In genomic region chr11:12278766-12279671, GRCh38 we compare ENCODE assay signal across 22 cellular contexts.
A peak's percentile ranks its signal among the peaks of the same experiment; 100 is the strongest.
DNase-seq lines count a peak whose midpoint lies in the region; ATAC-seq and TF ChIP-seq lines count a peak whose summit lies in the region.
"Had no signal": no experiment of that assay in that cellular context is flagged by ENCODE, and none has a peak within 500 bp of the region (broad histone marks: within the 10 kb centered on the region; RNA-seq: fewer than 3 reads in every experiment).

No MANE protein-coding gene starts in this region.

- H3K9me3 ChIP-seq in lower lobe of right lung: no peaks in the 10 kb centered on the region
- H3K9me3 ChIP-seq in thyroid gland: no peaks in the 10 kb centered on the region
- H3K9me3 ChIP-seq: SJCRH30 had no signal

- DNase-seq in cardiac septum (ENCODE audit: low spot score) (peak; percentile 24), Right ventricle myocardium superior (no peak), SW480 (ENCODE audit: low spot score) (peak; percentile 27), lower lobe of right lung (no peak), thyroid gland (no peak), middle frontal gyrus (ENCODE audit: extremely low spot score, low spot score) (no peak), KG1 (lab: John Stamatoyannopoulos, UW) (no peak)
- no peak for DNase-seq in activated CD8-positive, alpha-beta T cell treated with anti-CD3 and anti-CD28 coated beads for 36 hours
- DNase-seq: activated B cell treated with CpG ODN at 0.5 μM for 24 hours; activated naive CD4-positive, alpha-beta T cell treated with anti-CD3 and anti-CD28 coated beads for 36 hours; brain microvascular endothelial cell; Calu3; GDM1; NCI-H1105; NCI-H2171; occipital lobe; PC-9; SJCRH30; stimulated activated CD4-positive, alpha-beta T cell treated with anti-CD3 and anti-CD28 coated beads, Interleukin-4, amount 100 ng/mL, for 1 hour had no signal

- H3K27me3 ChIP-seq in lower lobe of right lung (ENCODE audit: low read depth) (no peaks in the 10 kb centered on the region), thyroid gland (no peaks in the 10 kb centered on the region)
- H3K27me3 ChIP-seq: brain microvascular endothelial cell, SJCRH30 had no signal

- H3K4me1 ChIP-seq in lower lobe of right lung (peaks cover 16% of the 10 kb centered on the region), thyroid gland (peaks cover 13 to 14% of the 10 kb centered on the region in 2 donors)
- H3K4me1 ChIP-seq: SJCRH30 had no signal

- ATAC-seq in Right ventricle myocardium superior (ENCODE audit: poor library complexity) (no peak), lower lobe of right lung (no peak)
- ATAC-seq in activated CD8-positive, alpha-beta T cell treated with anti-CD3 and anti-CD28 coated beads for 36 hours: no peak
- ATAC-seq: GM12878, left lobe of liver had no signal

- POLR2A ChIA-PET in activated CD8-positive, alpha-beta T cell treated with anti-CD3 and anti-CD28 coated beads for 36 hours (lab: Charles Lee): no interaction called here

- WGBS in thyroid gland, 2 donors: 82 to 86% methylated on average over 10 to 13 of the region's 13 CpGs

- no peaks in the 10 kb centered on the region for H3K27me3 Mint-ChIP-seq in activated CD8-positive, alpha-beta T cell treated with anti-CD3 and anti-CD28 coated beads for 36 hours
- H3K27me3 Mint-ChIP-seq: B cell had no signal

- H3K9me3 Mint-ChIP-seq in activated CD8-positive, alpha-beta T cell treated with anti-CD3 and anti-CD28 coated beads for 36 hours: no peaks in the 10 kb centered on the region
- H3K9me3 Mint-ChIP-seq: activated B cell treated with CpG ODN at 0.5 μM for 24 hours; activated naive CD4-positive, alpha-beta T cell treated with anti-CD3 and anti-CD28 coated beads for 36 hours had no signal

- intact Hi-C loops in cardiac septum (cut with DNase I) (no loop called here), Right ventricle myocardium superior (cut with DNase I) (no loop called here), lower lobe of right lung (cut with DNase I) (no loop called here), thyroid gland (cut with DNase I) (loop anchor here (10.0 kb wide), 1 partner anchor 464 kb away; no protein-coding TSS in a partner anchor)
- intact Hi-C loops in activated CD8-positive, alpha-beta T cell treated with anti-CD3 and anti-CD28 coated beads for 36 hours (cut with micrococcal nuclease): no loop called here

- CTCF ChIA-PET in activated CD8-positive, alpha-beta T cell treated with anti-CD3 and anti-CD28 coated beads for 36 hours (lab: Charles Lee): interaction anchor here (1.1 to 9.0 kb wide), 4 partner anchors 37 to 236 kb away, joined by 4 to 167 read pairs (median 39); no protein-coding TSS in a partner anchor

- H3K27ac ChIP-seq in lower lobe of right lung (peak overlapping the region; percentile 11), thyroid gland (peak overlapping the region in 2 of 3 donors; percentile 39 to 84)
- H3K27ac ChIP-seq: brain microvascular endothelial cell, PC-9, SJCRH30 had no signal

- H3K4me1 Mint-ChIP-seq in activated CD8-positive, alpha-beta T cell treated with anti-CD3 and anti-CD28 coated beads for 36 hours (ENCODE audit: low read depth): peaks cover 5% of the 10 kb centered on the region
- H3K4me1 Mint-ChIP-seq: activated B cell treated with CpG ODN at 0.5 μM for 24 hours, B cell had no signal

- H3K36me3 ChIP-seq in lower lobe of right lung (no peaks in the 10 kb centered on the region), thyroid gland (no peaks in the 10 kb centered on the region)
- H3K36me3 ChIP-seq: SJCRH30 had no signal

- TF ChIP-seq POLR2A in thyroid gland (IDR thresholded peaks at IDR 0.05): no peak

- H3K4me3 ChIP-seq in lower lobe of right lung: no peak overlapping the region
- no peak overlapping the region for H3K4me3 ChIP-seq in thyroid gland (replicated peaks in 1 of 3)
- H3K4me3 ChIP-seq: GM12878, PC-9, SJCRH30 had no signal

- TF ChIP-seq CTCF in lower lobe of right lung (IDR thresholded peaks at IDR 0.05): no peak
- TF ChIP-seq CTCF in thyroid gland (IDR thresholded peaks at IDR 0.05): no peak
- TF ChIP-seq CTCF in activated CD8-positive, alpha-beta T cell treated with anti-CD3 and anti-CD28 coated beads for 36 hours (IDR thresholded peaks at IDR 0.05): no peak

- H3K27ac Mint-ChIP-seq in activated CD8-positive, alpha-beta T cell treated with anti-CD3 and anti-CD28 coated beads for 36 hours: no peak overlapping the region
- H3K27ac Mint-ChIP-seq: activated B cell treated with CpG ODN at 0.5 μM for 24 hours; activated naive CD4-positive, alpha-beta T cell treated with anti-CD3 and anti-CD28 coated beads for 36 hours; B cell had no signal

- no peaks in the 10 kb centered on the region for H3K36me3 Mint-ChIP-seq in activated CD8-positive, alpha-beta T cell treated with anti-CD3 and anti-CD28 coated beads for 36 hours (ENCODE audit: low read depth)

- no peak overlapping the region for H3K4me3 Mint-ChIP-seq in activated CD8-positive, alpha-beta T cell treated with anti-CD3 and anti-CD28 coated beads for 36 hours
- H3K4me3 Mint-ChIP-seq: activated B cell treated with CpG ODN at 0.5 μM for 24 hours; activated naive CD4-positive, alpha-beta T cell treated with anti-CD3 and anti-CD28 coated beads for 36 hours; B cell had no signal

Comparison
In these comparisons a context has a peak if more than half of its experiments do, and no peak if none do; other contexts are left out.
1. DNase-seq: peak in cardiac septum (single experiment) and SW480 (single experiment); none in Right ventricle myocardium superior (single experiment), lower lobe of right lung (single experiment), thyroid gland (0 of 2), activated CD8-positive, alpha-beta T cell treated with anti-CD3 and anti-CD28 coated beads for 36 hours (single experiment), middle frontal gyrus (single experiment) and KG1 (single experiment).